16 cellular contexts compared by ENCODE assay signal in genomic region chrX:9911479-9911878, GRCh38. TPM values are rescaled to one million over a fixed set of nuclear protein-coding genes. Genes with fewer than 3 reads are reported as not detected.
DNase-seq lines count a peak whose midpoint lies in the region; ATAC-seq and TF ChIP-seq lines count a peak whose summit lies in the region.
"Had no signal": no experiment of that assay in that cellular context is flagged by ENCODE, and none has a peak within 500 bp of the region (broad histone marks: within the 10 kb centered on the region; RNA-seq: fewer than 3 reads in every experiment).

No MANE protein-coding gene starts in this region.

- H3K27me3 ChIP-seq in PC-9 (ENCODE audit: insufficient read depth, low read depth) = no peaks in the 10 kb centered on the region
- H3K27me3 ChIP-seq: cardiac muscle cell, esophagus muscularis mucosa had no signal

- H3K4me1 ChIP-seq in PC-9 (replicated peaks; ENCODE audit: insufficient read depth) = peaks cover 66% of the 10 kb centered on the region
- H3K4me1 ChIP-seq: esophagus muscularis mucosa had no signal

- H3K27ac Mint-ChIP-seq in HFFc6 = peak overlapping the region; percentile 55; the same call in 1 of the 2 replicates
- no peak overlapping the region for H3K27ac Mint-ChIP-seq in effector memory CD8-positive, alpha-beta T cell
- H3K27ac Mint-ChIP-seq: immature natural killer cell; naive thymus-derived CD4-positive, alpha-beta T cell had no signal

- H3K79me2 ChIP-seq in PC-9 (ENCODE audit: low read depth) = no peaks in the 10 kb centered on the region

- H3K9me3 ChIP-seq in PC-9 (ENCODE audit: insufficient read depth, low read depth) = no peaks in the 10 kb centered on the region
- H3K9me3 ChIP-seq: esophagus muscularis mucosa had no signal

- no peak overlapping the region for H2AFZ ChIP-seq in PC-9

- H3K4me2 ChIP-seq in PC-9 = peak overlapping the region; percentile 81

- H3K4me3 ChIP-seq in PC-9 = peak overlapping the region; percentile 44; the same call in 1 of the 2 replicates
- H3K4me3 ChIP-seq: cardiac muscle cell, esophagus muscularis mucosa had no signal

- intact Hi-C loops in PC-9 (cut with micrococcal nuclease; ENCODE audit: unreplicated experiment) = no loop called here

- CTCF ChIA-PET in PC-9 (lab: Charles Lee) = no interaction called here

- H3K9me3 Mint-ChIP-seq in HFFc6 = no peaks in the 10 kb centered on the region
- no peaks in the 10 kb centered on the region for H3K9me3 Mint-ChIP-seq in effector memory CD8-positive, alpha-beta T cell
- H3K9me3 Mint-ChIP-seq: immature natural killer cell had no signal

- POLR2A ChIA-PET in PC-9 (lab: Charles Lee; ENCODE audit: unreplicated experiment) = no interaction called here

- H4K20me1 ChIP-seq in PC-9 (ENCODE audit: insufficient read depth) = no peaks in the 10 kb centered on the region

- DNase-seq in HFFc6 = no peak
- DNase-seq in PC-9 = peak; percentile 27 to 91
- DNase-seq in pulmonary artery endothelial cell (ENCODE audit: low read depth, low spot score) = peak; percentile 8
- DNase-seq in effector memory CD8-positive, alpha-beta T cell = no peak
- DNase-seq: activated CD4-positive, alpha-beta T cell treated with anti-CD3 and anti-CD28 coated beads for 48 hours; COR-L47; immature natural killer cell; naive thymus-derived CD4-positive, alpha-beta T cell; NCI-H146; SW 1271 had no signal

- ATAC-seq in esophagus mucosa = peak; percentile 83
- no peak for ATAC-seq in HG03196 (IDR thresholded peaks at IDR 0.05; ENCODE audit: unreplicated experiment)
- ATAC-seq in HG03571 (IDR thresholded peaks at IDR 0.05; ENCODE audit: unreplicated experiment) = no peak
- ATAC-seq in effector memory CD8-positive, alpha-beta T cell (replicated peaks) = no peak
- ATAC-seq in HG02970 (IDR thresholded peaks at IDR 0.05; ENCODE audit: low FRiP score, unreplicated experiment) = no peak
- ATAC-seq: naive thymus-derived CD4-positive, alpha-beta T cell had no signal

- H3K4me1 Mint-ChIP-seq in HFFc6 (ENCODE audit: low read depth) = peaks cover 43% of the 10 kb centered on the region
- H3K4me1 Mint-ChIP-seq in effector memory CD8-positive, alpha-beta T cell (ENCODE audit: low read depth in 2 of 2) = peaks cover 0 to 3% of the 10 kb centered on the region in 2 donors
- H3K4me1 Mint-ChIP-seq: immature natural killer cell had no signal

- TF ChIP-seq CTCF in HFFc6 (IDR thresholded peaks at IDR 0.05) (no peak), PC-9 (conservative IDR thresholded peaks at IDR 0.05) (no peak)

- H3K36me3 Mint-ChIP-seq in HFFc6 (ENCODE audit: low read depth) = no peaks in the 10 kb centered on the region
- no peaks in the 10 kb centered on the region for H3K36me3 Mint-ChIP-seq in effector memory CD8-positive, alpha-beta T cell (ENCODE audit: insufficient read depth)
- H3K36me3 Mint-ChIP-seq: immature natural killer cell; naive thymus-derived CD4-positive, alpha-beta T cell had no signal

- H3K27me3 Mint-ChIP-seq in HFFc6 (ENCODE audit: insufficient read depth) = peaks cover 4% of the 10 kb centered on the region; the same call in 1 of the 2 replicates
- peaks cover 9% of the 10 kb centered on the region in 2 donors for H3K27me3 Mint-ChIP-seq in effector memory CD8-positive, alpha-beta T cell

- no TSS peak for BruUV-seq in PC-9 (replicated peaks; lab: Mats Ljungman, UMichigan)

- H3K36me3 ChIP-seq in PC-9 (ENCODE audit: low read depth) = no peaks in the 10 kb centered on the region
- H3K36me3 ChIP-seq: cardiac muscle cell, esophagus muscularis mucosa had no signal

- H3K4me3 Mint-ChIP-seq in HFFc6 = peak overlapping the region; percentile 47; the same call in 1 of the 2 replicates
- H3K4me3 Mint-ChIP-seq in effector memory CD8-positive, alpha-beta T cell = no peak overlapping the region
- H3K4me3 Mint-ChIP-seq: immature natural killer cell had no signal

- H3K9me2 ChIP-seq in PC-9 (ENCODE audit: insufficient read depth) = no peaks in the 10 kb centered on the region

- H3K27ac ChIP-seq in PC-9 = peak overlapping the region; percentile 92
- H3K27ac ChIP-seq: cardiac muscle cell, esophagus muscularis mucosa had no signal

- peaks cover 32% of the 10 kb centered on the region for H3F3A ChIP-seq in PC-9 (ENCODE audit: insufficient read depth, low read depth)

RNA-seq across cellular contexts. Expression of gene CLDN34, which starts 55.7 kb away (rescaled TPM):
- not detected for total RNA-seq in HFFc6 (2021; fragmentation: NEBNext Ultra II Directional; extraction: Animal tissue kit (Norgen Biotek cat#: 25700))
- total RNA-seq in PC-9 (2021) (not detected in 2 replicates), esophagus mucosa (0.20 TPM), pulmonary artery endothelial cell (0.07 and 0.26 TPM in 2 replicates)
- total RNA-seq: cardiac muscle cell; naive thymus-derived CD4-positive, alpha-beta T cell had no signal

Comparison
In these comparisons a context has a peak if more than half of its experiments do, and no peak if none do; other contexts are left out.
1. DNase-seq: peak in PC-9 (2 of 2) and pulmonary artery endothelial cell (single experiment); none in HFFc6 (single experiment) and effector memory CD8-positive, alpha-beta T cell (0 of 3).